31 cellular contexts compared by ENCODE assay signal in genomic region chr4:177404980-177405379, GRCh38.
"Had no signal": no experiment of that assay in that cellular context is flagged by ENCODE, and none has a peak within 500 bp of the region (broad histone marks: within the 10 kb centered on the region; RNA-seq: fewer than 3 reads in every experiment).

No MANE protein-coding gene starts in this region.

- H3K27me3 Mint-ChIP-seq: activated naive CD8-positive, alpha-beta T cell treated with anti-CD3 and anti-CD28 coated beads, Interleukin-2, amount 50 U/mL, for 24 hours; activated T-cell treated with anti-CD3 and anti-CD28 coated beads, Interleukin-2, amount 50 U/mL, for 24 hours; brain; T-helper 17 cell had no signal

- H3K27me3 ChIP-seq: cardiac muscle cell had no signal

- H3K9me3 Mint-ChIP-seq: activated naive CD8-positive, alpha-beta T cell treated with anti-CD3 and anti-CD28 coated beads, Interleukin-2, amount 50 U/mL, for 24 hours; activated T-cell treated with anti-CD3 and anti-CD28 coated beads, Interleukin-2, amount 50 U/mL, for 24 hours; activated T-helper 1 cell treated with anti-CD3 and anti-CD28 coated beads, Interleukin-12 subunit alpha, Interleukin-12 subunit beta, Interleukin-2, Interleukin-4 antibody, amounts not matched to agents 30 ng/mL and 10 ng/mL and 1 ng/mL, durations not matched to agents 14 hours and 24 hours and 36 hours had no signal

- H3K4me3 ChIP-seq: cardiac muscle cell had no signal

- H3K27ac ChIP-seq: cardiac muscle cell, RWPE1 had no signal

- H3K36me3 Mint-ChIP-seq: activated naive CD4-positive, alpha-beta T cell treated with anti-CD3 and anti-CD28 coated beads, Interleukin-2, amount 50 U/mL, for 72 hours; brain; WTC11 had no signal

- H3K4me3 Mint-ChIP-seq: activated CD8-positive, alpha-beta memory T cell treated with anti-CD3 and anti-CD28 coated beads, Interleukin-2, amount 10 ng/mL, durations not matched to agents 7 days and 5 days; activated naive CD8-positive, alpha-beta T cell treated with anti-CD3 and anti-CD28 coated beads, Interleukin-2, amount 50 U/mL, for 24 hours; activated T-cell treated with anti-CD3 and anti-CD28 coated beads, Interleukin-2, amount 50 U/mL, for 24 hours; activated T-helper 1 cell treated with anti-CD3 and anti-CD28 coated beads, Interleukin-12 subunit alpha, Interleukin-12 subunit beta, Interleukin-2, Interleukin-4 antibody, amounts not matched to agents 30 ng/mL and 10 ng/mL and 1 ng/mL, durations not matched to agents 14 hours and 24 hours and 36 hours; brain; T-helper 17 cell; WTC11 had no signal

- H3K27ac Mint-ChIP-seq: activated CD8-positive, alpha-beta memory T cell treated with anti-CD3 and anti-CD28 coated beads, Interleukin-2, amount 10 ng/mL, durations not matched to agents 7 days and 5 days; activated naive CD4-positive, alpha-beta T cell treated with anti-CD3 and anti-CD28 coated beads, Interleukin-2, amount 50 U/mL, for 72 hours; activated naive CD8-positive, alpha-beta T cell treated with anti-CD3 and anti-CD28 coated beads, Interleukin-2, amount 50 U/mL, for 24 hours; activated T-cell treated with anti-CD3 and anti-CD28 coated beads, Interleukin-2, amount 50 U/mL, for 24 hours; activated T-helper 1 cell treated with anti-CD3 and anti-CD28 coated beads, Interleukin-12 subunit alpha, Interleukin-12 subunit beta, Interleukin-2, Interleukin-4 antibody, amounts not matched to agents 30 ng/mL and 10 ng/mL and 1 ng/mL, durations not matched to agents 14 hours and 24 hours and 36 hours; T-helper 17 cell; WTC11 had no signal

- H3K36me3 ChIP-seq: cardiac muscle cell had no signal

- ATAC-seq: activated CD8-positive, alpha-beta memory T cell treated with anti-CD3 and anti-CD28 coated beads, Interleukin-2, amount 10 ng/mL, durations not matched to agents 7 days and 5 days; activated naive CD4-positive, alpha-beta T cell treated with anti-CD3 and anti-CD28 coated beads, Interleukin-2, amount 50 U/mL, for 72 hours; activated naive CD8-positive, alpha-beta T cell treated with anti-CD3 and anti-CD28 coated beads, Interleukin-2, amount 50 U/mL, for 24 hours; Panc1; T-helper 17 cell; WTC11 had no signal

- FAIRE-seq: astrocyte had no signal

- DNase-seq: activated CD4-positive, alpha-beta T cell treated with anti-CD3 and anti-CD28 coated beads for 48 hours; activated CD4-positive, alpha-beta T cell treated with anti-CD3 and anti-CD28 coated beads, Interleukin-2, amount 50 U/mL, for 4 hours; activated CD4-positive, CD25-positive, alpha-beta regulatory T cell treated with anti-CD3 and anti-CD28 coated beads, Interleukin-2, amount 50 U/mL, for 72 hours; activated CD8-positive, alpha-beta memory T cell treated with anti-CD3 and anti-CD28 coated beads, Interleukin-2, amount 10 ng/mL, durations not matched to agents 7 days and 5 days; activated effector memory CD4-positive, alpha-beta T cell treated with Interleukin-2 at 50 U/mL for 16 hours; activated naive CD4-positive, alpha-beta T cell; activated naive CD8-positive, alpha-beta T cell treated with anti-CD3 and anti-CD28 coated beads, Interleukin-2, amount 50 U/mL, for 24 hours; activated T-cell treated with anti-CD3 and anti-CD28 coated beads, Interleukin-2, amount 50 U/mL, for 24 hours; amygdala; KG1; NCI-H1048; NCI-H146; NCI-H187 treated with DMSO at 0.1 percent for 48 hours; NCI-H2081 treated with DMSO at 0.1 percent for 48 hours; NCI-H2171; NCI-H2227 treated with DMSO at 0.1 percent for 48 hours; NCI-H526; NCI-H82; NK-92 treated with Interleukin-12 subunit alpha and Interleukin-12 subunit beta, amount 100 ng/mL, for 24 hours; OCI-M1; SHP77 treated with DMSO at 0.1 percent for 48 hours; T-helper 17 cell; T-helper 9 cell had no signal
